ENCODE assay signal across 17 cellular contexts in the genomic region with DNA sequence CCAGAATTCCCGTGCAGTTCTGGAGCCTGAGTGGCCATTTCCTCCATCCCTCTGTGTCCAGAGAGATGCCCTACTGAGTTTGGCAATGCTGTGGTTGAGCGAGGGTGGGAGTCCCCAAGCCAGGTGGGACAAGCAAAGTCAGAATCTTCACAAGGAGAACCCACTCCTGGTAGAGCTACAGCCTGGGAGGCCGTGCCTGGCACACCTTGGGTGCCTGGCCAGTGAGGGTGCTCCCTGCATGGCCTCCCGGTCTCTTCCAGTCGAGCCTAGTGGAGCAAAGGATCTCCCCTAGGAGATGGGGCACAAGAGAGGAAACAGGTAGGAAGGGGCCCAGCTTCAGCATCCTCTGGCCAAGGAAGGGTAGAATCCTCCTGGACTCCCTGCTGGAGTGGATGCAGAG. TPM values are rescaled to one million over a fixed set of nuclear protein-coding genes. Genes with fewer than 3 reads are reported as not detected.
DNase-seq lines count a peak whose midpoint lies in the region; ATAC-seq and TF ChIP-seq lines count a peak whose summit lies in the region.
"Had no signal": no experiment of that assay in that cellular context is flagged by ENCODE, and none has a peak within 500 bp of the region (broad histone marks: within the 10 kb centered on the region; RNA-seq: fewer than 3 reads in every experiment).

No MANE protein-coding gene starts in this region.

- no peak overlapping the region for H3K27ac ChIP-seq in upper lobe of right lung
- H3K27ac ChIP-seq: right atrium auricular region had no signal

- no peaks in the 10 kb centered on the region for H3K36me3 ChIP-seq in upper lobe of right lung
- H3K36me3 ChIP-seq: MG63, right atrium auricular region, transverse colon had no signal

- H3K4me3 ChIP-seq in upper lobe of right lung, result no peak overlapping the region

- peaks cover 21% of the 10 kb centered on the region for H3K4me1 Mint-ChIP-seq in activated naive CD8-positive, alpha-beta T cell (ENCODE audit: low read depth)
- H3K4me1 Mint-ChIP-seq in activated naive CD8-positive, alpha-beta T cell treated with anti-CD3 and anti-CD28 coated beads, Interleukin-2, amount 50 U/mL, for 24 hours, result peaks cover 36% of the 10 kb centered on the region
- H3K4me1 Mint-ChIP-seq in T-cell (peaks cover 23 to 39% (median 28%) of the 10 kb centered on the region in 3 donors), immature natural killer cell (peaks cover 18 to 21% of the 10 kb centered on the region in 2 donors)
- peaks cover 38% of the 10 kb centered on the region for H3K4me1 Mint-ChIP-seq in stimulated activated naive CD8-positive, alpha-beta T cell treated with anti-CD3 and anti-CD28 coated beads, Interleukin-15, amount 100 ng/mL, for 72 hours

- H3K27me3 Mint-ChIP-seq in activated naive CD8-positive, alpha-beta T cell, result peaks cover 2% of the 10 kb centered on the region
- H3K27me3 Mint-ChIP-seq in activated naive CD8-positive, alpha-beta T cell treated with anti-CD3 and anti-CD28 coated beads, Interleukin-2, amount 50 U/mL, for 24 hours, result no peaks in the 10 kb centered on the region
- H3K27me3 Mint-ChIP-seq in T-cell (no peaks in the 10 kb centered on the region), immature natural killer cell (ENCODE audit: low read depth in 3 of 3) (peaks cover 8 to 22% (median 10%) of the 10 kb centered on the region in 3 donors)
- peaks cover 19% of the 10 kb centered on the region for H3K27me3 Mint-ChIP-seq in stimulated activated naive CD8-positive, alpha-beta T cell treated with anti-CD3 and anti-CD28 coated beads, Interleukin-15, amount 100 ng/mL, for 72 hours

- intact Hi-C loops in upper lobe of right lung (cut with DNase I), result loop anchor here (5.0 kb wide), 1 partner anchor 53 kb away; no protein-coding TSS in a partner anchor

- no peak for TF ChIP-seq CTCF in upper lobe of right lung (IDR thresholded peaks at IDR 0.05)

- POLR2A ChIA-PET in T-cell (lab: Charles Lee), result interaction anchor here in 1 of 2 donors (0.5 to 1.1 kb wide), 2 partner anchors 56 to 197 kb away, joined by 3 to 6 read pairs; no protein-coding TSS in a partner anchor

- H3K27me3 ChIP-seq in upper lobe of right lung, result no peaks in the 10 kb centered on the region
- H3K27me3 ChIP-seq: MG63, right atrium auricular region, transverse colon had no signal

- peaks cover 6% of the 10 kb centered on the region for H3K4me1 ChIP-seq in upper lobe of right lung

- ATAC-seq in activated naive CD8-positive, alpha-beta T cell treated with anti-CD3 and anti-CD28 coated beads, Interleukin-2, amount 50 U/mL, for 24 hours, result no peak
- ATAC-seq in T-cell (replicated peaks in 1 of 4), result no peak
- ATAC-seq in stimulated activated naive CD8-positive, alpha-beta T cell treated with anti-CD3 and anti-CD28 coated beads, Interleukin-15, amount 100 ng/mL, for 72 hours, result no peak
- no peak for ATAC-seq in upper lobe of right lung
- no peak for ATAC-seq in GM19463 (IDR thresholded peaks at IDR 0.05; ENCODE audit: unreplicated experiment)
- ATAC-seq: activated CD4-positive, CD25-positive, alpha-beta regulatory T cell treated with anti-CD3 and anti-CD28 coated beads, Interleukin-2, amount 50 U/mL, for 24 hours had no signal

- H3K9me3 ChIP-seq in upper lobe of right lung, result no peaks in the 10 kb centered on the region
- H3K9me3 ChIP-seq: MG63, right atrium auricular region, transverse colon had no signal

- H3K27ac Mint-ChIP-seq in activated naive CD8-positive, alpha-beta T cell, result no peak overlapping the region
- H3K27ac Mint-ChIP-seq in activated naive CD8-positive, alpha-beta T cell treated with anti-CD3 and anti-CD28 coated beads, Interleukin-2, amount 50 U/mL, for 24 hours, result no peak overlapping the region
- H3K27ac Mint-ChIP-seq in T-cell, result peak overlapping the region in 1 of 2 donors; percentile 83
- H3K27ac Mint-ChIP-seq in immature natural killer cell, result peak overlapping the region in 3 of 6 donors; percentile 68 to 87 (median 78)
- no peak overlapping the region for H3K27ac Mint-ChIP-seq in stimulated activated naive CD8-positive, alpha-beta T cell treated with anti-CD3 and anti-CD28 coated beads, Interleukin-15, amount 100 ng/mL, for 72 hours

- peak overlapping the region; percentile 81 for H3K4me3 Mint-ChIP-seq in activated naive CD8-positive, alpha-beta T cell
- no peak overlapping the region for H3K4me3 Mint-ChIP-seq in activated naive CD8-positive, alpha-beta T cell treated with anti-CD3 and anti-CD28 coated beads, Interleukin-2, amount 50 U/mL, for 24 hours
- H3K4me3 Mint-ChIP-seq in T-cell, result peak overlapping the region; percentile 74 to 82 (median 76)
- H3K4me3 Mint-ChIP-seq in immature natural killer cell, result peak overlapping the region; percentile 82 to 85 (median 85)
- peak overlapping the region; percentile 51 to 76 for H3K4me3 Mint-ChIP-seq in stimulated activated naive CD8-positive, alpha-beta T cell treated with anti-CD3 and anti-CD28 coated beads, Interleukin-15, amount 100 ng/mL, for 72 hours

- no peaks in the 10 kb centered on the region for H3K9me3 Mint-ChIP-seq in activated naive CD8-positive, alpha-beta T cell (ENCODE audit: low read depth)
- no peaks in the 10 kb centered on the region for H3K9me3 Mint-ChIP-seq in activated naive CD8-positive, alpha-beta T cell treated with anti-CD3 and anti-CD28 coated beads, Interleukin-2, amount 50 U/mL, for 24 hours
- no peaks in the 10 kb centered on the region for H3K9me3 Mint-ChIP-seq in T-cell
- H3K9me3 Mint-ChIP-seq in immature natural killer cell, result no peaks in the 10 kb centered on the region
- no peaks in the 10 kb centered on the region for H3K9me3 Mint-ChIP-seq in stimulated activated naive CD8-positive, alpha-beta T cell treated with anti-CD3 and anti-CD28 coated beads, Interleukin-15, amount 100 ng/mL, for 72 hours

- CTCF ChIA-PET in T-cell (lab: Charles Lee), result interaction anchor here (0.7 to 1.6 kb wide), 4 partner anchors 55 to 276 kb away, joined by 3 to 12 read pairs (median 4); no protein-coding TSS in a partner anchor

- no peak for DNase-seq in activated naive CD8-positive, alpha-beta T cell treated with anti-CD3 and anti-CD28 coated beads, Interleukin-2, amount 50 U/mL, for 24 hours
- DNase-seq in T-cell (no peak), immature natural killer cell (no peak), kidney tubule cell (ENCODE audit: low spot score) (no peak), upper lobe of right lung (no peak)
- no peak for DNase-seq in stimulated activated naive CD8-positive, alpha-beta T cell treated with anti-CD3 and anti-CD28 coated beads, Interleukin-15, amount 100 ng/mL, for 72 hours
- DNase-seq: activated effector memory CD4-positive, alpha-beta T cell treated with Interleukin-2 at 50 U/mL for 16 hours; DMS153; MG63; NCI-H2081 treated with DMSO at 0.1 percent for 48 hours; NCI-H748 treated with DMSO at 0.1 percent for 48 hours; SW 1271; transverse colon had no signal

- H3K36me3 Mint-ChIP-seq in activated naive CD8-positive, alpha-beta T cell, result no peaks in the 10 kb centered on the region
- H3K36me3 Mint-ChIP-seq in activated naive CD8-positive, alpha-beta T cell treated with anti-CD3 and anti-CD28 coated beads, Interleukin-2, amount 50 U/mL, for 24 hours (ENCODE audit: low read depth), result no peaks in the 10 kb centered on the region
- no peaks in the 10 kb centered on the region for H3K36me3 Mint-ChIP-seq in T-cell
- H3K36me3 Mint-ChIP-seq in immature natural killer cell, result no peaks in the 10 kb centered on the region

RNA-seq across cellular contexts. Expression of a gene that starts 57.9 kb away (rescaled TPM):
- total RNA-seq in T-cell, result 100 to 1,000 TPM; 340 to 391 (median 366) TPM
- polyA plus RNA-seq in immature natural killer cell, result 1,000 to 10,000 TPM in 1 of 3 donors, 100 to 1,000 TPM in 2; 850 to 1,086 (median 967) TPM
- total RNA-seq in upper lobe of right lung, result 435 TPM
